ENCODE assay signal across 9 cellular contexts in the genomic region with DNA sequence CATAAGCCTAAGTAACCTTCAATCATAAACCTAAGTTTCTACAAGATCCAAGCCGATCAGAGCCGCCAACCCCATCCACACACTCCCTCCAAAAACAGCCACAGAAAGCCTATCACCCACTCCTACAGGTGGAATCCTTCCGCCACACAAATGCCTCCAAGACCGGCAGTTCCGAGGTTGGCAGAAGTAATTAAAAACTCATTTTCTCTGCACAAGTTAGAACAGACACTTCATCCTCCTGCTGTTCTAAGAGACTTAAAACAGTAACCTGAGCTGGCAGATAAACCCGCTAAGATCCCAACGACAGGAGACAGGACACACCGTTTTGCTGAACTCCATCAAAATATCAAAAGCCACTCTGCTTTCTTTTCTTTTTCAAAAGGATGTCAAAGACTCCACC. TPM values are rescaled to one million over a fixed set of nuclear protein-coding genes. Genes with fewer than 3 reads are reported as not detected.
DNase-seq lines count a peak whose midpoint lies in the region; ATAC-seq and TF ChIP-seq lines count a peak whose summit lies in the region.
"Had no signal": no experiment of that assay in that cellular context is flagged by ENCODE, and none has a peak within 500 bp of the region (broad histone marks: within the 10 kb centered on the region; RNA-seq: fewer than 3 reads in every experiment).

No MANE protein-coding gene starts in this region.

- DNase-seq in HAP-1 (ENCODE audit: low spot score in 2 of 2), result no peak
- DNase-seq in astrocyte of the cerebellum (ENCODE audit: low read depth), result no peak
- DNase-seq in mesothelial cell of epicardium (ENCODE audit: low spot score in 2 of 2, unreplicated experiment in 2 of 2), result no peak
- no peak for DNase-seq in NCI-H2227 (lab: John Stamatoyannopoulos, UW; ENCODE audit: unreplicated experiment)

- no peak for TF ChIP-seq CTCF in astrocyte of the cerebellum (IDR thresholded peaks at IDR 0.05; ENCODE audit: low read depth, low read length, missing control alignments)
- no peak for TF ChIP-seq CTCF in mesothelial cell of epicardium (IDR thresholded peaks at IDR 0.05; ENCODE audit: unreplicated experiment)

- peak overlapping the region; percentile 72 for H3K4me3 Mint-ChIP-seq in mesothelial cell of epicardium

- no peak overlapping the region for H3K27ac ChIP-seq in ACC112 (ENCODE audit: low read depth, low read length)

- H3K36me3 ChIP-seq in ACC112 (ENCODE audit: insufficient read depth, low read length) (peaks cover 12% of the 10 kb centered on the region; the same call in 1 of the 2 replicates), HAP-1 (replicated peaks) (peaks cover 49% of the 10 kb centered on the region)

- H3K27me3 ChIP-seq in ACC112 (ENCODE audit: insufficient read depth, low read length), result no peaks in the 10 kb centered on the region
- H3K27me3 ChIP-seq in HAP-1 (ENCODE audit: low read depth), result no peaks in the 10 kb centered on the region

- ATAC-seq in HG03432 (IDR thresholded peaks at IDR 0.05; ENCODE audit: unreplicated experiment) (no peak), HG02870 (IDR thresholded peaks at IDR 0.05; ENCODE audit: unreplicated experiment) (no peak), GM21390 (IDR thresholded peaks at IDR 0.05; ENCODE audit: unreplicated experiment) (no peak)
- ATAC-seq: sciatic nerve had no signal

- peaks cover 56% of the 10 kb centered on the region for H3K4me1 Mint-ChIP-seq in mesothelial cell of epicardium

- no peaks in the 10 kb centered on the region for H3K27me3 Mint-ChIP-seq in mesothelial cell of epicardium (ENCODE audit: low read depth)

- peaks cover 35% of the 10 kb centered on the region for H3K36me3 Mint-ChIP-seq in mesothelial cell of epicardium

- in situ Hi-C loops in HAP-1 (cut with MboI; ENCODE audit: low sequenced_read_pairs), result no loop called here
- in situ Hi-C loops in astrocyte of the cerebellum (cut with HindIII; ENCODE audit: low sequenced_read_pairs), result no loop called here

- H2AFZ ChIP-seq in ACC112 (ENCODE audit: low read length, unreplicated experiment), result no peak overlapping the region

- H3K79me2 ChIP-seq in ACC112 (ENCODE audit: control insufficient read depth, insufficient read depth, low read length, unreplicated experiment), result no peaks in the 10 kb centered on the region

- peaks cover 23% of the 10 kb centered on the region for H3K4me1 ChIP-seq in ACC112 (ENCODE audit: control insufficient read depth, insufficient read depth, low read length, unreplicated experiment)
- H3K4me1 ChIP-seq in HAP-1, result peaks cover 22% of the 10 kb centered on the region

- H3K4me3 ChIP-seq in ACC112 (ENCODE audit: low read depth, low read length), result peak overlapping the region; percentile 83; the same call in 1 of the 2 replicates
- H3K4me3 ChIP-seq in HAP-1, result peak overlapping the region; percentile 64
- peak overlapping the region; percentile 69 for H3K4me3 ChIP-seq in astrocyte of the cerebellum (ENCODE audit: low read depth, low read length)

- no peaks in the 10 kb centered on the region for H3K9me3 Mint-ChIP-seq in mesothelial cell of epicardium

- peak overlapping the region; percentile 87 for H3K27ac Mint-ChIP-seq in mesothelial cell of epicardium

- H3K9me3 ChIP-seq in HAP-1, result no peaks in the 10 kb centered on the region

RNA-seq across cellular contexts. Expression of a gene that starts 2.8 kb away (rescaled TPM):
- 171 to 188 TPM (median 172 TPM) in 3 replicates for total RNA-seq in mesothelial cell of epicardium
